9 cellular contexts compared by ENCODE assay signal in the genomic region with DNA sequence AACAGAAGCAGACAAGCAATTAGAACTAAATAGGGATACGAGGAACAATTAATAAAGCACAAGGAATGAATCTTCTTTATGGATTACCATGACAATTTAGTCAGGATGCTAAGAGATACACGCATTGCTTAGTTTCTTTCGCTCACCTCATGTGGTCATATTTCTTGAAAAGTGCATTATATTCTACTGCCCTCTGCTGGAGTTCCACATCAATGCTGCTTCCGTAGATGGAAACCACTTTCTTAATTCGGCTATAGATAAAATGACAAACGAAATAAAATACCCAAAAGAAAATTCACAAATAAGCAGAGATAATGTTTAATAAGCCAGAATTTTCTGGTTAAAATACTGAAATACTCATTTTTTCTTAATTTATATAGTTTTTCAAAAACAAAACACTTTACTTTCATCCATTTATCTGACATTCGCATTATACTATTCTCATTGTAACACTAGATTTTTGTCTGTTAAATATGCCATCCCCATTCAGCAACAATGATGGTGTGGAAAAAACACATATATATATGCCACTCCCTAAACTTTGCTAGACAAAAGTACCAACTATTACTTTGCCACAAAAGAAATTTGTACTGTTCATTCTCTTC. TPM values are rescaled to one million over a fixed set of nuclear protein-coding genes. Genes with fewer than 3 reads are reported as not detected.
DNase-seq lines count a peak whose midpoint lies in the region; ATAC-seq, FAIRE-seq and TF ChIP-seq lines count a peak whose summit lies in the region.
"Had no signal": no experiment of that assay in that cellular context is flagged by ENCODE, and none has a peak within 500 bp of the region (broad histone marks: within the 10 kb centered on the region; RNA-seq: fewer than 3 reads in every experiment).

No MANE protein-coding gene starts in this region.

- H3K4me1 Mint-ChIP-seq in T-cell = peaks cover 0 to 3% (median 0%) of the 10 kb centered on the region in 3 donors

- FAIRE-seq in HTR-8/SVneo (lab: Jason Lieb, UNC) = peak; percentile 99

- peak; percentile 79 for TF ChIP-seq CTCF in fibroblast of mammary gland (conservative IDR thresholded peaks at IDR 0.05; ENCODE audit: control insufficient read depth, insufficient read depth, low read depth, low read length)
- peak; percentile 67 for TF ChIP-seq CTCF in psoas muscle (IDR thresholded peaks at IDR 0.05)
- peak in 1 of 3 experiments; percentile 37 for TF ChIP-seq CTCF in vagina (IDR thresholded peaks at IDR 0.05)

- DNase-seq in SKM-1 treated with dmso at 0.1 percent for 144 hours (lab: John Stamatoyannopoulos, UW; ENCODE audit: unreplicated experiment) = peak; percentile 17
- DNase-seq in SKM-1 (lab: John Stamatoyannopoulos, UW; ENCODE audit: unreplicated experiment) = no peak
- DNase-seq in HTR-8/SVneo (ENCODE audit: insufficient read length, low spot score) = peak; percentile 84
- peak in 16 of 34 experiments; percentile 4 to 39 (median 11) for DNase-seq in T-cell
- DNase-seq in fibroblast of mammary gland (ENCODE audit: low read depth) = peak; percentile 62
- no peak for DNase-seq in psoas muscle
- DNase-seq in vagina (ENCODE audit: extremely low spot score in 2 of 2) = no peak
- DNase-seq in cerebellar nuclear complex (lab: John Stamatoyannopoulos, UW) = no peak

- H3K36me3 Mint-ChIP-seq in T-cell = peaks cover 41% of the 10 kb centered on the region

- H3K27ac ChIP-seq in psoas muscle = no peak overlapping the region
- no peak overlapping the region for H3K27ac ChIP-seq in vagina

- H3K4me3 ChIP-seq in fibroblast of mammary gland (ENCODE audit: control insufficient read depth, low read depth, low read length) (no peak overlapping the region), psoas muscle (no peak overlapping the region), vagina (no peak overlapping the region)

- H3K4me1 ChIP-seq in psoas muscle (peaks cover 9% of the 10 kb centered on the region), vagina (no peaks in the 10 kb centered on the region)

- no peaks in the 10 kb centered on the region for H3K27me3 Mint-ChIP-seq in T-cell

- WGBS in psoas muscle, 3 donors = 47 to 68% (median 52%) methylated on average over 7 of the region's 7 CpGs

- H3K27ac Mint-ChIP-seq in T-cell = no peak overlapping the region

- H3K27me3 ChIP-seq in psoas muscle (ENCODE audit: insufficient read depth in 3 of 3, low read length in 2 of 3) (no peaks in the 10 kb centered on the region), vagina (no peaks in the 10 kb centered on the region)

- POLR2A ChIA-PET in T-cell (lab: Charles Lee) = no interaction called here

- no peak for TF ChIP-seq POLR2A in vagina (IDR thresholded peaks at IDR 0.05)

- CTCF ChIA-PET in T-cell (lab: Charles Lee) = no interaction called here

- peaks cover 9 to 96% of the 10 kb centered on the region in 2 donors for H3K36me3 ChIP-seq in psoas muscle (ENCODE audit: insufficient read depth in 1 of 2, low read depth in 1 of 2)
- H3K36me3 ChIP-seq in vagina = peaks cover 0 to 66% of the 10 kb centered on the region in 2 donors

- H3K9me3 ChIP-seq in psoas muscle = no peaks in the 10 kb centered on the region
- H3K9me3 ChIP-seq in vagina = no peaks in the 10 kb centered on the region

- no peak overlapping the region for H3K4me3 Mint-ChIP-seq in T-cell

- ATAC-seq in T-cell (replicated peaks in 1 of 4) (peak in 3 of 4 experiments; percentile 48 to 68 (median 53)), psoas muscle (peak in 2 of 4 donors; percentile 36 to 54)

- intact Hi-C loops in psoas muscle (cut with DNase I) (loop anchor here in 1 of 2 donors (2.0 kb wide), 1 partner anchor 76 kb away; no protein-coding TSS in a partner anchor), vagina (cut with DNase I) (no loop called here)

- no peaks in the 10 kb centered on the region for H3K9me3 Mint-ChIP-seq in T-cell
- H3K9me3 Mint-ChIP-seq: activated naive CD4-positive, alpha-beta T cell treated with anti-CD3 and anti-CD28 coated beads, Interleukin-2, amount 50 U/mL, for 72 hours had no signal

RNA-seq across cellular contexts. Expression of gene PHLPP2, which starts 22.0 kb away (rescaled TPM):
- total RNA-seq in T-cell = 1 to 10 TPM; 7.6 to 9.9 (median 9.3) TPM
- 1 to 10 TPM; 3.7 to 5.2 (median 4.3) TPM for total RNA-seq in psoas muscle
- 1 to 10 TPM in 2 of 3 donors, under 1 TPM in 1; 0.96 to 2.9 (median 1.0) TPM for polyA plus RNA-seq in psoas muscle
- total RNA-seq in vagina = 6.4 TPM

Comparison
In these comparisons a context has a peak if more than half of its experiments do, and no peak if none do; other contexts are left out.
1. DNase-seq: peak in SKM-1 treated with dmso at 0.1 percent for 144 hours (single experiment), HTR-8/SVneo (single experiment) and fibroblast of mammary gland (single experiment); none in SKM-1 (single experiment), psoas muscle (0 of 2), vagina (0 of 2) and cerebellar nuclear complex (0 of 2).